4 cellular contexts compared by ENCODE assay signal in genomic region chr15:25548600-25548999, GRCh38.
"Had no signal": no experiment of that assay in that cellular context is flagged by ENCODE, and none has a peak within 500 bp of the region (broad histone marks: within the 10 kb centered on the region; RNA-seq: fewer than 3 reads in every experiment).

No MANE protein-coding gene starts in this region.

- H3K27ac Mint-ChIP-seq: GM23338 had no signal

- H3K4me3 Mint-ChIP-seq: GM23338 had no signal

- ATAC-seq: GM23338 had no signal

- DNase-seq: H7, HCEC 1CT, IMR-90 had no signal

- H3K9me3 Mint-ChIP-seq: GM23338 had no signal

- H3K4me3 ChIP-seq: GM23338 had no signal
